Comparison of ENCODE assay signal across 9 cellular contexts in the genomic region with DNA sequence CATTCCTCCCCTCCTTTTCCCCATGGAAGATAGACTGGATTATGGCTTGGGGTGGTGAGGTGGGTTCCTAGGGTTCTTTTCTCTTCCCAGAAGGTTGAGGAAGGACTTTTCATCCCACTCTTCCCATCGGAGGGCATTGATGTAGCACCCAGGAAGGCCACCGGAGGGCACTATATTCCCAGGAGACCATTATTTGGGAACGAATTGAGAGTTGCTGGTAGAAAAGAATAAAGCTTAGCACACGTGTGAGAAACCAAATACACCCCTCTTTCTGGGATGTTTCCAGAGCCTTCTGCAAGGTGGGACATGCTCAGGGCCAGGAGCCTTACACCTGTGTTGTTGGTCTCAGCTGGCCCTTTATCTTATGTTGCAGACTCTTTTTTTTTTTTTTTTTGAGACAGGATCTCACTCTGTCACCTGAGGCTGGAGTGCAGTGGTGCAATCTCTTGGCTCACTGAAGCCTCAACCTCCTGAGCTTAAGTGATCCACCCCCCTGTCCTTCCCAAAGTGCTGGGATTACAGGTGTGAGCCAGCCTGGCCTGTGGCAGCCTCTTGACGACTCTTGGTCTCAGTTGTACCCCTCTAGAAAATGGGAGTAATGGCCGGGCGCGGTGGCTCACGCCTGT. TPM values are rescaled to one million over a fixed set of nuclear protein-coding genes. Genes with fewer than 3 reads are reported as not detected.
A peak's percentile ranks its signal among the peaks of the same experiment; 100 is the strongest.
DNase-seq lines count a peak whose midpoint lies in the region; ATAC-seq, FAIRE-seq and TF ChIP-seq lines count a peak whose summit lies in the region.
"Had no signal": no experiment of that assay in that cellular context is flagged by ENCODE, and none has a peak within 500 bp of the region (broad histone marks: within the 10 kb centered on the region; RNA-seq: fewer than 3 reads in every experiment).

No MANE protein-coding gene starts in this region.

- peak; percentile 84 for TF ChIP-seq CTCF in BJ (IDR thresholded peaks at IDR 0.05; ENCODE audit: insufficient read depth, low read depth, low read length)
- peak; percentile 33 to 74 (median 64) for TF ChIP-seq CTCF in heart right ventricle (IDR thresholded peaks at IDR 0.05)

- peak; percentile 60 for FAIRE-seq in GM19239 (lab: Jason Lieb, UNC)

- H3K27ac ChIP-seq in heart right ventricle = no peak overlapping the region

- no peaks in the 10 kb centered on the region for H3K27me3 ChIP-seq in BJ (ENCODE audit: control insufficient read depth, insufficient read depth, low read length)
- H3K27me3 ChIP-seq in heart right ventricle = no peaks in the 10 kb centered on the region

- no peaks in the 10 kb centered on the region for H3K27me3 Mint-ChIP-seq in activated naive CD8-positive, alpha-beta T cell treated with anti-CD3 and anti-CD28 coated beads, Interleukin-2, amount 50 U/mL, for 24 hours

- DNase-seq in BJ (ENCODE audit: low read depth) = no peak
- DNase-seq in GM19239 (ENCODE audit: insufficient read length, low spot score) = no peak
- DNase-seq in NCI-H345 (lab: John Stamatoyannopoulos, UW) = peak; percentile 46
- DNase-seq in activated naive CD8-positive, alpha-beta T cell treated with anti-CD3 and anti-CD28 coated beads, Interleukin-2, amount 50 U/mL, for 24 hours = peak; percentile 47
- peak; percentile 32 to 42 for DNase-seq in heart right ventricle
- DNase-seq in putamen (ENCODE audit: low spot score) = peak; percentile 31

- H3K9me3 Mint-ChIP-seq in activated naive CD8-positive, alpha-beta T cell treated with anti-CD3 and anti-CD28 coated beads, Interleukin-2, amount 50 U/mL, for 24 hours = no peaks in the 10 kb centered on the region

- H3K27ac Mint-ChIP-seq in activated naive CD8-positive, alpha-beta T cell treated with anti-CD3 and anti-CD28 coated beads, Interleukin-2, amount 50 U/mL, for 24 hours = no peak overlapping the region

- H3K9me3 ChIP-seq in heart right ventricle = no peaks in the 10 kb centered on the region

- POLR2A ChIA-PET in BJ (lab: Charles Lee) = interaction anchor here (0.6 kb wide), 1 partner anchor 53 kb away, joined by 3 read pairs; no protein-coding TSS in a partner anchor

- no peaks in the 10 kb centered on the region for H3K36me3 Mint-ChIP-seq in activated naive CD8-positive, alpha-beta T cell treated with anti-CD3 and anti-CD28 coated beads, Interleukin-2, amount 50 U/mL, for 24 hours (ENCODE audit: low read depth)

- WGBS in heart right ventricle, 2 donors = 54% methylated on average over 9 of the region's 9 CpGs

- no peak overlapping the region for H3K4me3 Mint-ChIP-seq in activated naive CD8-positive, alpha-beta T cell treated with anti-CD3 and anti-CD28 coated beads, Interleukin-2, amount 50 U/mL, for 24 hours

- H3K4me1 Mint-ChIP-seq in activated naive CD8-positive, alpha-beta T cell treated with anti-CD3 and anti-CD28 coated beads, Interleukin-2, amount 50 U/mL, for 24 hours = no peaks in the 10 kb centered on the region

- H3K4me1 ChIP-seq in heart right ventricle = no peaks in the 10 kb centered on the region

- CTCF ChIA-PET in BJ (lab: Yijun Ruan, JAX) = interaction anchor here (0.6 to 3.0 kb wide), 15 partner anchors 11 to 837 kb away, joined by 3 to 29 read pairs (median 4); a partner anchor contains a TSS

- no peak for ATAC-seq in activated naive CD8-positive, alpha-beta T cell treated with anti-CD3 and anti-CD28 coated beads, Interleukin-2, amount 50 U/mL, for 24 hours
- peak in 5 of 8 donors; percentile 36 to 66 (median 57) for ATAC-seq in heart right ventricle
- ATAC-seq in HG03039 (IDR thresholded peaks at IDR 0.05; ENCODE audit: unreplicated experiment) = no peak
- no peak for ATAC-seq in HG03108 (IDR thresholded peaks at IDR 0.05; ENCODE audit: unreplicated experiment)

- H3K36me3 ChIP-seq in BJ (ENCODE audit: control insufficient read depth, insufficient read depth, low read length) (no peaks in the 10 kb centered on the region), heart right ventricle (no peaks in the 10 kb centered on the region)

- no peak overlapping the region for H3K4me3 ChIP-seq in BJ (ENCODE audit: low read depth, low read length)
- no peak overlapping the region for H3K4me3 ChIP-seq in heart right ventricle

- intact Hi-C loops in heart right ventricle (cut with DNase I) = loop anchor here in 1 of 10 donors (10.0 kb wide), 1 partner anchor 240 kb away; a partner anchor contains a TSS

RNA-seq across cellular contexts. Expression of a gene that starts 6.3 kb away (rescaled TPM):
- polyA plus RNA-seq in BJ (2011; rRNA removed) = 1.9 and 2.7 TPM in 2 replicates
- 3.4 and 3.6 TPM in 2 replicates for polyA minus RNA-seq in BJ (2011; rRNA and poly(A)+ RNA removed)
- 1 to 10 TPM in 6 of 10 donors, under 1 TPM in 4; 0.47 to 3.2 (median 1.2) TPM for total RNA-seq in heart right ventricle
- under 1 TPM; 0.20 to 0.59 TPM for polyA plus RNA-seq in heart right ventricle

RNA-seq across cellular contexts. Expression of a gene that starts 28.7 kb away (rescaled TPM):
- polyA plus RNA-seq in BJ (2011; rRNA removed) (not detected in 2 replicates), heart right ventricle (1 to 10 TPM; 2.3 to 4.1 TPM)
- not detected in 2 replicates for polyA minus RNA-seq in BJ (2011; rRNA and poly(A)+ RNA removed)
- total RNA-seq in heart right ventricle = 1 to 10 TPM in 1 of 10 donors, under 1 TPM in 4, not detected in 5; 0.33 to 3.3 (median 0.42) TPM
- total RNA-seq: skeletal muscle tissue had no signal

RNA-seq across cellular contexts. Expression of a gene that starts 46.3 kb away (rescaled TPM):
- polyA plus RNA-seq in BJ (2011; rRNA removed) (2.5 and 3.3 TPM in 2 replicates), heart right ventricle (1 to 10 TPM; 2.9 to 5.9 TPM)
- 1.6 and 1.8 TPM in 2 replicates for polyA minus RNA-seq in BJ (2011; rRNA and poly(A)+ RNA removed)
- 1 to 10 TPM; 3.6 to 7.0 (median 4.4) TPM for total RNA-seq in heart right ventricle

Comparison
In these comparisons a context has a peak if more than half of its experiments do, and no peak if none do; other contexts are left out.
1. DNase-seq: peak in NCI-H345 (single experiment), activated naive CD8-positive, alpha-beta T cell treated with anti-CD3 and anti-CD28 coated beads, Interleukin-2, amount 50 U/mL, for 24 hours (single experiment), heart right ventricle (2 of 2) and putamen (single experiment); none in BJ (single experiment) and GM19239 (single experiment).
2. ATAC-seq: peak in heart right ventricle (5 of 8); none in activated naive CD8-positive, alpha-beta T cell treated with anti-CD3 and anti-CD28 coated beads, Interleukin-2, amount 50 U/mL, for 24 hours (single experiment), HG03039 (single experiment) and HG03108 (single experiment).